Comparison of ENCODE assay signal across 13 cellular contexts in the genomic region with DNA sequence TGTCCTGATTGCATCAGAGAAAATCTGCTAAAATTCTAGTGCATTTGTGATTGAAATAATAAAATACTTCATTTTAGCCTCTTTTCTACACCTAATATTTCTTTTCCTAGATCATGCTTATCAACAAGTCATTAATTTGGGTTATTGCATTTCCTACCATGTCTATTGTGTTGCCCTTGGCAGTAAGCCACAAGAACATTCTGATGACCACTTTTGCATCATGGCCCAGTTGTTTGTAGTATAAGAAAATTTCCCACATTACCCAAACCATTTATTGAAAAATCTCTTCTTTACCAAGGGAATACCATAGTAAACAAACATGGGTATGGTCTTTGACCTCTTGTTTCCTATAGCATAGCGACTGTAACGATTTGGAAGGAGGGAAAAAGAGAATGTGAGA.
"Had no signal": no experiment of that assay in that cellular context is flagged by ENCODE, and none has a peak within 500 bp of the region (broad histone marks: within the 10 kb centered on the region; RNA-seq: fewer than 3 reads in every experiment).

No MANE protein-coding gene starts in this region.

- H3K27ac ChIP-seq: adrenal gland, neural progenitor cell, parathyroid adenoma, transverse colon had no signal

- H3K4me1 ChIP-seq: adrenal gland, neural progenitor cell, transverse colon had no signal

- H3K9me3 ChIP-seq: adrenal gland, transverse colon had no signal

- H3K27me3 Mint-ChIP-seq: stimulated activated naive B cell treated with anti-CD40 and anti-IgM and Interleukin-4, amounts not matched to agents 10 μg/mL and 1 μg/mL and 100 μg/mL, for 72 hours had no signal

- H3K9ac ChIP-seq: neural progenitor cell, parathyroid adenoma had no signal

- H3K4me3 ChIP-seq: adrenal gland, neural progenitor cell, transverse colon had no signal

- H3K27me3 ChIP-seq: adrenal gland, neural progenitor cell, transverse colon had no signal

- H3K9me3 Mint-ChIP-seq: mesothelial cell of epicardium; neural progenitor cell; stimulated activated naive B cell treated with anti-CD40 and anti-IgM and Interleukin-4, amounts not matched to agents 10 μg/mL and 1 μg/mL and 100 μg/mL, for 72 hours; T-helper 1 cell treated with Interleukin-12 subunit alpha and Interleukin-12 subunit beta and Interleukin-4 antibody, amounts not matched to agents 30 μg/mL and 1 μg/mL, for 36 hours; WTC11 had no signal

- H3K4me1 Mint-ChIP-seq: neural progenitor cell; stimulated activated naive B cell treated with anti-CD40 and anti-IgM and Interleukin-4, amounts not matched to agents 10 μg/mL and 1 μg/mL and 100 μg/mL, for 72 hours; WTC11 had no signal

- H3K27ac Mint-ChIP-seq: mesothelial cell of epicardium; neural progenitor cell; stimulated activated naive B cell treated with anti-CD40 and anti-IgM and Interleukin-4, amounts not matched to agents 10 μg/mL and 1 μg/mL and 100 μg/mL, for 72 hours; T-helper 1 cell treated with Interleukin-12 subunit alpha and Interleukin-12 subunit beta and Interleukin-4 antibody, amounts not matched to agents 30 μg/mL and 1 μg/mL, for 36 hours; WTC11 had no signal

- ATAC-seq: stimulated activated naive B cell treated with anti-CD40 and anti-IgM and Interleukin-4, amounts not matched to agents 10 μg/mL and 1 μg/mL and 100 μg/mL, for 72 hours; WTC11 had no signal

- H2AFZ ChIP-seq: neural progenitor cell, parathyroid adenoma had no signal

- DNase-seq: activated CD4-positive, alpha-beta T cell treated with anti-CD3 and anti-CD28 coated beads for 48 hours; activated CD8-positive, alpha-beta memory T cell treated with anti-CD3 and anti-CD28 coated beads for 24 hours; activated naive CD4-positive, alpha-beta T cell treated with anti-CD3 and anti-CD28 coated beads, Interleukin-2, amount 50 U/mL, for 16 hours; adrenal gland; foreskin melanocyte; stimulated activated naive B cell treated with anti-CD40 and anti-IgM and Interleukin-4, amounts not matched to agents 10 μg/mL and 1 μg/mL and 100 μg/mL, for 72 hours; substantia nigra; transverse colon had no signal

- H3K4me3 Mint-ChIP-seq: mesothelial cell of epicardium; neural progenitor cell; stimulated activated naive B cell treated with anti-CD40 and anti-IgM and Interleukin-4, amounts not matched to agents 10 μg/mL and 1 μg/mL and 100 μg/mL, for 72 hours; T-helper 1 cell treated with Interleukin-12 subunit alpha and Interleukin-12 subunit beta and Interleukin-4 antibody, amounts not matched to agents 30 μg/mL and 1 μg/mL, for 36 hours; WTC11 had no signal

- H3K4me2 ChIP-seq: neural progenitor cell had no signal
